Comparison of ENCODE assay signal across 1 cellular context in the genomic region with DNA sequence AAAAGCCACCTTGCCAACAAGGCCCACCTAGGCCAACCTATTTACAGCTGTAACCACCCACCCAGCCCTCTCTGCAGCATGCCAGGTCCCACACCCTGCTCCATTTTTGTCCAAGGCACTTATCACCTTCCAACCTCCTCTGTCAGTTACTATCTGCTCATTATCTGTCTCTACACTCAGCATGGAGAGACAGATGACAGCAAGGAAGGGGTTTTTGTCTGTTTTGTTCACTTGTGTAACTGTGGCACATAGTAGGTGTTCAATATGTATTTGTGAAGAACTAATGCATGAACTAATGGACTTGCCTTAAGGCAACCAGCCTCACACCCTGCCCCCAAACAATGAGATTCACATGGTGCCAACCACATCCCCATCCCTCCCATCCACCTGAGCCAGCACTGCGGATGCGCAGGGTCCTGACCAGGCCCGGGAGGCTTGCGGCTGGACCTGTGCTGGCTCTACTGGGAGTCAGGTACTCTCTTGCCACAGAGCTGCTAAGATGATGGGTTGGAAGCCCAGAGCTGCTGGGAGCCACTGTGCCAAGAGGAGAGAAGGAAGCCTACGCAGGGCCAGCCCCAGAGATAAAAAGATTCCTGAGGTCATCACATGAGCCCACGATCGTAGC.
TF ChIP-seq lines count a peak whose summit lies in the region.

No MANE protein-coding gene starts in this region.

TF ChIP-seq in HEK293, 187 proteins besides CTCF, POLR2A, EP300 and RAD21:
- TF ChIP-seq ZBTB6 (tag by site-specific recombination; IDR thresholded peaks at IDR 0.05) (no peak), ZNF510 (tag by site-specific recombination; IDR thresholded peaks at IDR 0.05; ENCODE audit: insufficient replicate concordance) (no peak), ZNF664 (tag by site-specific recombination; IDR thresholded peaks at IDR 0.05) (no peak), KLF1 (tag by site-specific recombination; IDR thresholded peaks at IDR 0.05) (peak; percentile 6; the same call in 1 of the 2 replicates)
- TF ChIP-seq, protein P1, sequence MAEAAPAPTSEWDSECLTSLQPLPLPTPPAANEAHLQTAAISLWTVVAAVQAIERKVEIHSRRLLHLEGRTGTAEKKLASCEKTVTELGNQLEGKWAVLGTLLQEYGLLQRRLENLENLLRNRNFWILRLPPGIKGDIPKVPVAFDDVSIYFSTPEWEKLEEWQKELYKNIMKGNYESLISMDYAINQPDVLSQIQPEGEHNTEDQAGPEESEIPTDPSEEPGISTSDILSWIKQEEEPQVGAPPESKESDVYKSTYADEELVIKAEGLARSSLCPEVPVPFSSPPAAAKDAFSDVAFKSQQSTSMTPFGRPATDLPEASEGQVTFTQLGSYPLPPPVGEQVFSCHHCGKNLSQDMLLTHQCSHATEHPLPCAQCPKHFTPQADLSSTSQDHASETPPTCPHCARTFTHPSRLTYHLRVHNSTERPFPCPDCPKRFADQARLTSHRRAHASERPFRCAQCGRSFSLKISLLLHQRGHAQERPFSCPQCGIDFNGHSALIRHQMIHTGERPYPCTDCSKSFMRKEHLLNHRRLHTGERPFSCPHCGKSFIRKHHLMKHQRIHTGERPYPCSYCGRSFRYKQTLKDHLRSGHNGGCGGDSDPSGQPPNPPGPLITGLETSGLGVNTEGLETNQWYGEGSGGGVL (tag by site-specific recombination; IDR thresholded peaks at IDR 0.05): no peak
